ENCODE assay signal across 34 cellular contexts in the genomic region with DNA sequence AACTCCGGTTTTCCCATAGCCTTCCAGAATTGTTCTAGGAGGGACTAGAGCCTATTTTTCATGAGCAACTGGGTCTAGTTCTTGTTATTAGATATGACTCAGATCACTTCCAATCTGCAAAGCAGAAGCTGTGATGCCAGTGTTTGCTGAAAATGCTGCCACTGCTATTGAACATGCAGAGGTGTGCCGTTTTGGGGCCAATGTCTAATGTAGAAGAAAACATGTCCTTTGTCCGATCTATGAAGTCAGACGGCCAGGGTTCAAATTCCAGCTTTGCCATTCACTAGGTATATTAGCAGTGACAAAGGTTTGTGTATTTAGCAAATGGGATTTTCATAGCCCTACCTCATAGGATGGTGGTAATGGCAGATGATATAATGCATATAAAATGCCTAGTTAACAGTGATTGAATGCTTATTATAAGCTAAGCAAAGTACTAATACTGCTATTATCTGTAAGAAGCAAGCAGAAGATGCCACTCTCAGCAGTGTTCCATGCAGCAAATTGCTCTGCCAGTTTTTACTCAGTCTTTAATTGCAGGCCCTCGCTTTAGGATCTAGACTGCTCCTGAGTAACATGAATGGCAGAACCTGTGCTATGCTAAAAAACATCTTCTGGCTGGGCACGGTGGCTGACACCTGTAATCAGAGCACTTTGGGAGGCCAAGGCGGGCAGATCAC. TPM values are rescaled to one million over a fixed set of nuclear protein-coding genes. Genes with fewer than 3 reads are reported as not detected.
DNase-seq lines count a peak whose midpoint lies in the region; ATAC-seq and TF ChIP-seq lines count a peak whose summit lies in the region.
"Had no signal": no experiment of that assay in that cellular context is flagged by ENCODE, and none has a peak within 500 bp of the region (broad histone marks: within the 10 kb centered on the region; RNA-seq: fewer than 3 reads in every experiment).

No MANE protein-coding gene starts in this region.

- no peak overlapping the region for H3K4me3 ChIP-seq in OCI-LY7 (ENCODE audit: low read depth, low read length, poor library complexity, severe bottlenecking)
- no peak overlapping the region for H3K4me3 ChIP-seq in esophagus squamous epithelium
- H3K4me3 ChIP-seq in mucosa of rectum (ENCODE audit: low read length in 2 of 2) = peak overlapping the region in 1 of 2 donors; percentile 51
- H3K4me3 ChIP-seq: adrenal gland, GM23338, left lung, PC-9 had no signal

- CTCF ChIA-PET in OCI-LY7 (lab: Charles Lee; ENCODE audit: unreplicated experiment) = no interaction called here

- H3K36me3 ChIP-seq in OCI-LY7 (ENCODE audit: insufficient read depth, low read length) (no peaks in the 10 kb centered on the region), esophagus squamous epithelium (no peaks in the 10 kb centered on the region), mucosa of rectum (ENCODE audit: control insufficient read depth in 2 of 2, insufficient read depth in 2 of 2, low read length in 2 of 2) (no peaks in the 10 kb centered on the region)
- H3K36me3 ChIP-seq: adrenal gland, left lung had no signal

- no peaks in the 10 kb centered on the region for H3K79me2 ChIP-seq in OCI-LY7 (ENCODE audit: insufficient read depth, low read depth, low read length)

- H3K27ac ChIP-seq in OCI-LY7 (ENCODE audit: low read depth, low read length, poor library complexity, severe bottlenecking) (no peak overlapping the region), esophagus squamous epithelium (peak overlapping the region; percentile 44 to 81 (median 74)), mucosa of rectum (ENCODE audit: low read depth in 2 of 2, low read length in 2 of 2) (peak overlapping the region; percentile 90 to 94)
- H3K27ac ChIP-seq: adrenal gland, left lung, PC-9 had no signal

- peaks cover 4% of the 10 kb centered on the region for H3K27me3 Mint-ChIP-seq in nephron progenitor cell (ENCODE audit: low read depth, poor library complexity)
- H3K27me3 Mint-ChIP-seq: activated CD4-positive, alpha-beta memory T cell treated with anti-CD3 and anti-CD28 coated beads, Interleukin-2, amount 10 ng/mL, durations not matched to agents 7 days and 5 days; activated naive CD4-positive, alpha-beta T cell treated with anti-CD3 and anti-CD28 coated beads, Interleukin-2, amount 10 ng/mL, durations not matched to agents 7 days and 5 days; type B pancreatic cell had no signal

- H3K4me1 Mint-ChIP-seq in nephron progenitor cell = peaks cover 4% of the 10 kb centered on the region
- H3K4me1 Mint-ChIP-seq: activated CD4-positive, alpha-beta memory T cell treated with anti-CD3 and anti-CD28 coated beads, Interleukin-2, amount 10 ng/mL, durations not matched to agents 7 days and 5 days; activated naive CD4-positive, alpha-beta T cell treated with anti-CD3 and anti-CD28 coated beads, Interleukin-2, amount 10 ng/mL, durations not matched to agents 7 days and 5 days; natural killer cell had no signal

- peaks cover 15% of the 10 kb centered on the region for H3K4me1 ChIP-seq in OCI-LY7 (ENCODE audit: insufficient read depth, low read length, poor library complexity, severe bottlenecking)
- H3K4me1 ChIP-seq in esophagus squamous epithelium = peaks cover 0 to 31% (median 8%) of the 10 kb centered on the region in 3 donors
- H3K4me1 ChIP-seq in mucosa of rectum (ENCODE audit: control insufficient read depth in 2 of 2, insufficient read depth in 2 of 2, low read length in 2 of 2) = peaks cover 9 to 14% of the 10 kb centered on the region in 2 donors
- H3K4me1 ChIP-seq: left lung had no signal

- no peaks in the 10 kb centered on the region for H3K36me3 Mint-ChIP-seq in nephron progenitor cell (ENCODE audit: low read depth)
- H3K36me3 Mint-ChIP-seq: activated naive CD4-positive, alpha-beta T cell treated with anti-CD3 and anti-CD28 coated beads, Interleukin-2, amount 10 ng/mL, durations not matched to agents 7 days and 5 days; brain; CD14-positive monocyte; natural killer cell had no signal

- TF ChIP-seq POLR2A in esophagus squamous epithelium (IDR thresholded peaks at IDR 0.05) = no peak

- no peaks in the 10 kb centered on the region for H3K9me3 ChIP-seq in OCI-LY7 (ENCODE audit: low read length)
- no peaks in the 10 kb centered on the region for H3K9me3 ChIP-seq in esophagus squamous epithelium
- H3K9me3 ChIP-seq in mucosa of rectum (ENCODE audit: control insufficient read depth in 2 of 2, low read length in 2 of 2) = no peaks in the 10 kb centered on the region
- H3K9me3 ChIP-seq: adrenal gland, left lung had no signal

- no peak overlapping the region for H3K27ac Mint-ChIP-seq in nephron progenitor cell
- H3K27ac Mint-ChIP-seq: activated CD4-positive, alpha-beta memory T cell treated with anti-CD3 and anti-CD28 coated beads, Interleukin-2, amount 10 ng/mL, durations not matched to agents 7 days and 5 days; activated naive CD4-positive, alpha-beta T cell treated with anti-CD3 and anti-CD28 coated beads, Interleukin-2, amount 10 ng/mL, durations not matched to agents 7 days and 5 days; CD14-positive monocyte; GM23338; natural killer cell; T-helper 1 cell treated with Interleukin-12 subunit alpha and Interleukin-12 subunit beta and Interleukin-4 antibody, amounts not matched to agents 30 μg/mL and 1 μg/mL, for 36 hours had no signal

- H3K27me3 ChIP-seq in esophagus squamous epithelium = no peaks in the 10 kb centered on the region
- no peaks in the 10 kb centered on the region for H3K27me3 ChIP-seq in mucosa of rectum (ENCODE audit: control insufficient read depth in 2 of 2, insufficient read depth in 2 of 2, low read length in 2 of 2)
- H3K27me3 ChIP-seq: adrenal gland, left lung had no signal

- no peaks in the 10 kb centered on the region for H3K9me3 Mint-ChIP-seq in nephron progenitor cell
- H3K9me3 Mint-ChIP-seq: activated CD4-positive, alpha-beta memory T cell treated with anti-CD3 and anti-CD28 coated beads, Interleukin-2, amount 10 ng/mL, durations not matched to agents 7 days and 5 days; activated naive CD4-positive, alpha-beta T cell treated with anti-CD3 and anti-CD28 coated beads, Interleukin-2, amount 10 ng/mL, durations not matched to agents 7 days and 5 days; type B pancreatic cell had no signal

- no TSS peak for BruUV-seq in OCI-LY7 (replicated peaks; lab: Mats Ljungman, UMichigan)

- TF ChIP-seq CTCF in OCI-LY7 (conservative IDR thresholded peaks at IDR 0.05; ENCODE audit: low read length) = no peak
- TF ChIP-seq CTCF in esophagus squamous epithelium (IDR thresholded peaks at IDR 0.05) = no peak
- TF ChIP-seq CTCF in nephron progenitor cell (IDR thresholded peaks at IDR 0.05) = no peak

- H2AFZ ChIP-seq in OCI-LY7 (ENCODE audit: low read length) = peak overlapping the region; percentile 56; the same call in 1 of the 2 replicates
- H2AFZ ChIP-seq: GM23338, PC-9 had no signal

- peak overlapping the region in 1 of 2 donors; percentile 50 for H3K9ac ChIP-seq in mucosa of rectum (ENCODE audit: low read depth in 1 of 2, low read length in 2 of 2)

- no peaks in the 10 kb centered on the region for H4K20me1 ChIP-seq in OCI-LY7 (ENCODE audit: insufficient read depth, low read length)

- DNase-seq in Ammon's horn (ENCODE audit: low spot score) = peak; percentile 34
- no peak for DNase-seq in OCI-LY7 (ENCODE audit: low spot score)
- DNase-seq in esophagus squamous epithelium (lab: John Stamatoyannopoulos, UW) = no peak
- no peak for DNase-seq in nephron progenitor cell
- DNase-seq: 8988T; activated CD4-positive, alpha-beta memory T cell treated with anti-CD3 and anti-CD28 coated beads, Interleukin-2, amount 10 ng/mL, durations not matched to agents 7 days and 5 days; activated CD4-positive, alpha-beta T cell treated with anti-CD3 and anti-CD28 coated beads for 1 hour; activated naive CD4-positive, alpha-beta T cell treated with anti-CD3 and anti-CD28 coated beads, Interleukin-2, amount 10 ng/mL, durations not matched to agents 7 days and 5 days; adrenal gland; Calu3; dermis blood vessel endothelial cell; DND-41; KBM-7; left lung; MM.1S; natural killer cell; NCI-H1105 treated with DMSO at 0.1 percent for 48 hours; NCI-H2029; NCI-H524; occipital lobe; PC-9; stimulated activated CD4-positive, alpha-beta T cell treated with anti-CD3 and anti-CD28 coated beads, Interleukin-15, amount 100 ng/mL, for 24 hours; stimulated activated CD4-positive, alpha-beta T cell treated with anti-CD3 and anti-CD28 coated beads, Interleukin-4, amount 100 ng/mL, for 4 hours had no signal

- ATAC-seq in GM18517 (IDR thresholded peaks at IDR 0.05; ENCODE audit: unreplicated experiment) = no peak
- no peak for ATAC-seq in HG03095 (IDR thresholded peaks at IDR 0.05; ENCODE audit: unreplicated experiment)
- no peak for ATAC-seq in GM21619 (IDR thresholded peaks at IDR 0.05; ENCODE audit: unreplicated experiment)
- ATAC-seq: GM23338, left lung, natural killer cell, Right ventricle myocardium inferior, SK-N-SH treated with all-trans-retinoic acid at 6 μM for 48 hours had no signal

- WGBS in esophagus squamous epithelium, 2 donors = 65 to 66% methylated on average over 5 to 7 of the region's 7 CpGs

- H3K4me3 Mint-ChIP-seq in nephron progenitor cell = no peak overlapping the region
- H3K4me3 Mint-ChIP-seq: activated CD4-positive, alpha-beta memory T cell treated with anti-CD3 and anti-CD28 coated beads, Interleukin-2, amount 10 ng/mL, durations not matched to agents 7 days and 5 days; activated naive CD4-positive, alpha-beta T cell treated with anti-CD3 and anti-CD28 coated beads, Interleukin-2, amount 10 ng/mL, durations not matched to agents 7 days and 5 days; brain; CD14-positive monocyte; GM23338; natural killer cell; T-helper 1 cell treated with Interleukin-12 subunit alpha and Interleukin-12 subunit beta and Interleukin-4 antibody, amounts not matched to agents 30 μg/mL and 1 μg/mL, for 36 hours; type B pancreatic cell had no signal

- no peak overlapping the region for H3K4me2 ChIP-seq in OCI-LY7 (ENCODE audit: low read length)
- H3K4me2 ChIP-seq: GM23338, PC-9 had no signal

- intact Hi-C loops in OCI-LY7 (cut with micrococcal nuclease; ENCODE audit: unreplicated experiment) = no loop called here
- intact Hi-C loops in esophagus squamous epithelium (cut with DNase I) = no loop called here

- POLR2A ChIA-PET in OCI-LY7 (lab: Charles Lee) = interaction anchor here (0.6 to 1.3 kb wide), 4 partner anchors 13 to 318 kb away, joined by 3 to 6 read pairs (median 4); no protein-coding TSS in a partner anchor

- no peaks in the 10 kb centered on the region for H3K9me2 ChIP-seq in OCI-LY7 (ENCODE audit: insufficient read depth, low read length)

RNA-seq across cellular contexts. Expression of gene CXADR, which starts 40.1 kb away (rescaled TPM):
- 6.3 and 6.7 TPM in 2 replicates for total RNA-seq in OCI-LY7 (2014; rRNA removed; shearing (Covaris generic))
- total RNA-seq in OCI-LY7 (2022) (5.4 and 6.6 TPM in 2 replicates), esophagus squamous epithelium (10 to 100 TPM; 41.2 to 74.8 (median 47.9) TPM)

Comparison
In these comparisons a context has a peak if more than half of its experiments do, and no peak if none do; other contexts are left out.
1. RNA of gene CXADR, which starts 40.1 kb away (total RNA-seq): 41.2 to 74.8 TPM in esophagus squamous epithelium; 5.4 to 6.7 TPM in OCI-LY7; every median in the first group is over 4 times any median in the second.